Comparison of ENCODE assay signal across 3 cellular contexts in genomic region chr14:54617467-54617866, GRCh38.
A peak's percentile ranks its signal among the peaks of the same experiment; 100 is the strongest.
TF ChIP-seq lines count a peak whose summit lies in the region.

No MANE protein-coding gene starts in this region.

TF ChIP-seq in SK-N-SH, 30 proteins besides CTCF, POLR2A, EP300 and RAD21:
- TF ChIP-seq ZBTB33 (IDR thresholded peaks at IDR 0.05; ENCODE audit: borderline replicate concordance, low read depth), result no peak
- TF ChIP-seq NFIC (IDR thresholded peaks at IDR 0.05; ENCODE audit: borderline replicate concordance), result no peak
- no peak for TF ChIP-seq USF1 (IDR thresholded peaks at IDR 0.05; ENCODE audit: borderline replicate concordance, low read depth)
- 0 out of 2 replicates have a peak, but pooled peaks have one; percentile 9 for TF ChIP-seq JUND (IDR thresholded peaks at IDR 0.05)

TF ChIP-seq in SK-N-SH treated with all-trans-retinoic acid at 6 μM for 48 hours, 23 proteins besides CTCF, POLR2A, EP300 and RAD21 (continued from another document):
- TF ChIP-seq ARNTL (CRISPR knock-in tag; IDR thresholded peaks at IDR 0.05; ENCODE audit: borderline replicate concordance, low read depth), result no peak
- TF ChIP-seq CSRNP3 (CRISPR knock-in tag; IDR thresholded peaks at IDR 0.05), result no peak
- TF ChIP-seq ZC3H10 (CRISPR knock-in tag; IDR thresholded peaks at IDR 0.05), result no peak
- TF ChIP-seq PATZ1 (CRISPR knock-in tag; IDR thresholded peaks at IDR 0.05; ENCODE audit: borderline replicate concordance), result no peak
- TF ChIP-seq ZFP3 (CRISPR knock-in tag; IDR thresholded peaks at IDR 0.05), result no peak
- no peak for TF ChIP-seq RARB (CRISPR knock-in tag; IDR thresholded peaks at IDR 0.05)
- TF ChIP-seq ESRRG (CRISPR knock-in tag; IDR thresholded peaks at IDR 0.05), result no peak
- TF ChIP-seq ZNF8 (CRISPR knock-in tag; IDR thresholded peaks at IDR 0.05), result no peak
- TF ChIP-seq ZNF565 (CRISPR knock-in tag; conservative IDR thresholded peaks at IDR 0.05; ENCODE audit: low read depth), result no peak

TF ChIP-seq in K562, 482 proteins besides CTCF, POLR2A, EP300 and RAD21 (continued from another document):
- TF ChIP-seq FOSL1 (tag; conservative IDR thresholded peaks at IDR 0.05) (peak; percentile 33; the same call in 1 of the 2 replicates), EP400 (IDR thresholded peaks at IDR 0.05) (no peak), MLLT1 (IDR thresholded peaks at IDR 0.05) (no peak), ATF3 (IDR thresholded peaks at IDR 0.05) (peak; percentile 46), ATF3 (CRISPR knock-in tag; conservative IDR thresholded peaks at IDR 0.05) (no peak), ETS1 (conservative IDR thresholded peaks at IDR 0.05; ENCODE audit: control insufficient read depth, low read depth, low read length) (no peak), ZBTB40 (IDR thresholded peaks at IDR 0.05) (0 out of 2 replicates have a peak, but pooled peaks have one; percentile 54), ZBTB40 (CRISPR knock-in tag; IDR thresholded peaks at IDR 0.05) (no peak), ERF (CRISPR knock-in tag; IDR thresholded peaks at IDR 0.05) (no peak), TRIM24 (IDR thresholded peaks at IDR 0.05) (no peak), CCAR2 (IDR thresholded peaks at IDR 0.05; ENCODE audit: low read depth, low read length) (no peak), HEY1 (CRISPR knock-in tag; IDR thresholded peaks at IDR 0.05; ENCODE audit: borderline replicate concordance) (no peak), ZNF639 (CRISPR knock-in tag; conservative IDR thresholded peaks at IDR 0.05 in 1 of 2, IDR thresholded peaks at IDR 0.05 in 1 of 2) (no peak), THRAP3 (IDR thresholded peaks at IDR 0.05; ENCODE audit: borderline replicate concordance) (no peak), ZNF174 (CRISPR knock-in tag; IDR thresholded peaks at IDR 0.05) (no peak)
